Comparison of ENCODE assay signal across 11 cellular contexts in genomic region chr2:120740765-120741513, GRCh38. TPM values are rescaled to one million over a fixed set of nuclear protein-coding genes. Genes with fewer than 3 reads are reported as not detected.
A peak's percentile ranks its signal among the peaks of the same experiment; 100 is the strongest.
DNase-seq lines count a peak whose midpoint lies in the region; ATAC-seq and TF ChIP-seq lines count a peak whose summit lies in the region.
"Had no signal": no experiment of that assay in that cellular context is flagged by ENCODE, and none has a peak within 500 bp of the region (broad histone marks: within the 10 kb centered on the region; RNA-seq: fewer than 3 reads in every experiment).

No MANE protein-coding gene starts in this region.

- H3K36me3 ChIP-seq in Caco-2 (ENCODE audit: control insufficient read depth, insufficient read depth, low read length), result no peaks in the 10 kb centered on the region
- peaks cover 21% of the 10 kb centered on the region for H3K36me3 ChIP-seq in NT2/D1 (ENCODE audit: insufficient read depth, insufficient read length, low read length)
- H3K36me3 ChIP-seq in gastroesophageal sphincter, result no peaks in the 10 kb centered on the region
- H3K36me3 ChIP-seq: pancreas had no signal

- H3K27ac ChIP-seq in gastroesophageal sphincter, result peak overlapping the region in 1 of 4 donors; percentile 60
- H3K27ac ChIP-seq: pancreas had no signal

- H3K4me3 ChIP-seq in Caco-2 (ENCODE audit: low read depth, low read length) (peak overlapping the region; percentile 30), NT2/D1 (ENCODE audit: insufficient read length, low read depth) (peak overlapping the region; percentile 31), gastroesophageal sphincter (peak overlapping the region; percentile 25 to 53)

- H3K27ac Mint-ChIP-seq in Caco-2 (ENCODE audit: unreplicated experiment), result no peak overlapping the region
- H3K27ac Mint-ChIP-seq in CD14-positive monocyte, result no peak overlapping the region
- H3K27ac Mint-ChIP-seq: stimulated activated effector memory CD8-positive, alpha-beta T cell treated with anti-CD3 and anti-CD28 coated beads, Interleukin-12 subunit alpha, Interleukin-12 subunit beta, amount 100 ng/mL, for 72 hours had no signal

- intact Hi-C loops in Caco-2 (cut with micrococcal nuclease; ENCODE audit: unreplicated experiment), result loop anchor here (1.0 kb wide), 1 partner anchor 14 kb away; no protein-coding TSS in a partner anchor
- intact Hi-C loops in posterior vena cava (cut with DNase I), result no loop called here
- intact Hi-C loops in CD14-positive monocyte (cut with micrococcal nuclease), result no loop called here

- 47 to 80% methylated on average over 7 to 12 of the region's 19 CpGs for WGBS in gastroesophageal sphincter (ENCODE audit: low coverage in 1 of 2), 2 donors

- ATAC-seq in gastroesophageal sphincter (no peak), GM21737 (IDR thresholded peaks at IDR 0.05; ENCODE audit: unreplicated experiment) (no peak), GM21619 (IDR thresholded peaks at IDR 0.05; ENCODE audit: unreplicated experiment) (no peak), HG02642 (IDR thresholded peaks at IDR 0.05; ENCODE audit: poor library complexity, unreplicated experiment) (no peak)
- ATAC-seq: stimulated activated effector memory CD8-positive, alpha-beta T cell treated with anti-CD3 and anti-CD28 coated beads, Interleukin-12 subunit alpha, Interleukin-12 subunit beta, amount 100 ng/mL, for 72 hours had no signal

- DNase-seq in Caco-2 (peak in 1 of 2 experiments; percentile 52), NT2/D1 (ENCODE audit: low read depth, low spot score) (no peak), posterior vena cava (ENCODE audit: low spot score) (peak; percentile 72), CD14-positive monocyte (ENCODE audit: low spot score) (no peak)
- DNase-seq: activated gamma-delta T cell treated with Interleukin-2 at 50 U/mL for 16 hours had no signal

- CTCF ChIA-PET in Caco-2 (lab: Charles Lee), result no interaction called here

- TF ChIP-seq POLR2A in gastroesophageal sphincter (IDR thresholded peaks at IDR 0.05), result no peak

- H3K36me3 Mint-ChIP-seq in Caco-2 (ENCODE audit: insufficient read depth, unreplicated experiment), result no peaks in the 10 kb centered on the region
- peaks cover 0 to 1% of the 10 kb centered on the region in 2 donors for H3K36me3 Mint-ChIP-seq in CD14-positive monocyte
- H3K36me3 Mint-ChIP-seq: stimulated activated effector memory CD8-positive, alpha-beta T cell treated with anti-CD3 and anti-CD28 coated beads, Interleukin-12 subunit alpha, Interleukin-12 subunit beta, amount 100 ng/mL, for 72 hours had no signal

- peak overlapping the region; percentile 77 for H3K9ac ChIP-seq in NT2/D1 (ENCODE audit: insufficient read length, low read depth)

- H3K9me3 ChIP-seq in Caco-2 (no peaks in the 10 kb centered on the region), NT2/D1 (ENCODE audit: insufficient read depth, low read length) (no peaks in the 10 kb centered on the region), gastroesophageal sphincter (no peaks in the 10 kb centered on the region)
- H3K9me3 ChIP-seq: pancreas had no signal

- no peak for TF ChIP-seq EP300 in gastroesophageal sphincter (IDR thresholded peaks at IDR 0.05)

- POLR2A ChIA-PET in Caco-2 (lab: Charles Lee), result interaction anchor here (0.7 kb wide), 1 partner anchor 187 kb away, joined by 3 read pairs; no protein-coding TSS in a partner anchor

- H3K4me3 Mint-ChIP-seq in Caco-2 (ENCODE audit: unreplicated experiment) (peak overlapping the region; percentile 51), CD14-positive monocyte (peak overlapping the region in 1 of 2 donors; percentile 81)
- H3K4me3 Mint-ChIP-seq: stimulated activated effector memory CD8-positive, alpha-beta T cell treated with anti-CD3 and anti-CD28 coated beads, Interleukin-12 subunit alpha, Interleukin-12 subunit beta, amount 100 ng/mL, for 72 hours had no signal

- BruUV-seq in Caco-2 (replicated peaks; lab: Mats Ljungman, UMichigan), result no TSS peak

- H3K27me3 ChIP-seq in Caco-2 (replicated peaks; ENCODE audit: control insufficient read depth, insufficient read depth, low read length), result peaks cover 3% of the 10 kb centered on the region; the same call in 1 of the 2 replicates
- H3K27me3 ChIP-seq in NT2/D1 (ENCODE audit: insufficient read depth, insufficient read length), result no peaks in the 10 kb centered on the region
- peaks cover 46% of the 10 kb centered on the region for H3K27me3 ChIP-seq in gastroesophageal sphincter

- H3K27me3 Mint-ChIP-seq in Caco-2 (ENCODE audit: insufficient read depth, unreplicated experiment), result peaks cover 22% of the 10 kb centered on the region
- peaks cover 76 to 85% (median 76%) of the 10 kb centered on the region in 3 donors for H3K27me3 Mint-ChIP-seq in CD14-positive monocyte (ENCODE audit: low read depth in 3 of 3)

- H3K4me1 ChIP-seq in Caco-2 (peaks cover 6% of the 10 kb centered on the region; the same call in 1 of the 2 replicates), NT2/D1 (ENCODE audit: insufficient read depth, insufficient read length) (peaks cover 13% of the 10 kb centered on the region), gastroesophageal sphincter (peaks cover 0 to 59% (median 10%) of the 10 kb centered on the region in 3 donors)

- H3K4me1 Mint-ChIP-seq in Caco-2 (ENCODE audit: low read depth, unreplicated experiment) (peaks cover 16% of the 10 kb centered on the region), CD14-positive monocyte (peaks cover 2% of the 10 kb centered on the region)

- TF ChIP-seq CTCF in Caco-2 (IDR thresholded peaks at IDR 0.05; ENCODE audit: insufficient read depth in 1 of 2, low read depth in 1 of 2, low read length in 1 of 2, severe bottlenecking in 1 of 2, unreplicated experiment in 1 of 2) (no peak), gastroesophageal sphincter (IDR thresholded peaks at IDR 0.05) (no peak), CD14-positive monocyte (IDR thresholded peaks at IDR 0.05) (no peak)

- H3K9me3 Mint-ChIP-seq in Caco-2 (ENCODE audit: unreplicated experiment), result no peaks in the 10 kb centered on the region
- peaks cover 0 to 11% (median 0%) of the 10 kb centered on the region in 7 donors for H3K9me3 Mint-ChIP-seq in CD14-positive monocyte
- H3K9me3 Mint-ChIP-seq: stimulated activated effector memory CD8-positive, alpha-beta T cell treated with anti-CD3 and anti-CD28 coated beads, Interleukin-12 subunit alpha, Interleukin-12 subunit beta, amount 100 ng/mL, for 72 hours had no signal

RNA-seq across cellular contexts. Expression of gene GLI2, which starts 5.3 kb away (rescaled TPM):
- total RNA-seq in Caco-2 (2022) (0.58 and 0.70 TPM in 2 replicates), gastroesophageal sphincter (10 to 100 TPM in 2 of 4 donors, 1 to 10 TPM in 2; 6.3 to 22.3 (median 11.0) TPM), posterior vena cava (10 to 100 TPM; 13.0 to 21.1 TPM)
- polyA plus RNA-seq in CD14-positive monocyte, result not detected
